In the genomic region with DNA sequence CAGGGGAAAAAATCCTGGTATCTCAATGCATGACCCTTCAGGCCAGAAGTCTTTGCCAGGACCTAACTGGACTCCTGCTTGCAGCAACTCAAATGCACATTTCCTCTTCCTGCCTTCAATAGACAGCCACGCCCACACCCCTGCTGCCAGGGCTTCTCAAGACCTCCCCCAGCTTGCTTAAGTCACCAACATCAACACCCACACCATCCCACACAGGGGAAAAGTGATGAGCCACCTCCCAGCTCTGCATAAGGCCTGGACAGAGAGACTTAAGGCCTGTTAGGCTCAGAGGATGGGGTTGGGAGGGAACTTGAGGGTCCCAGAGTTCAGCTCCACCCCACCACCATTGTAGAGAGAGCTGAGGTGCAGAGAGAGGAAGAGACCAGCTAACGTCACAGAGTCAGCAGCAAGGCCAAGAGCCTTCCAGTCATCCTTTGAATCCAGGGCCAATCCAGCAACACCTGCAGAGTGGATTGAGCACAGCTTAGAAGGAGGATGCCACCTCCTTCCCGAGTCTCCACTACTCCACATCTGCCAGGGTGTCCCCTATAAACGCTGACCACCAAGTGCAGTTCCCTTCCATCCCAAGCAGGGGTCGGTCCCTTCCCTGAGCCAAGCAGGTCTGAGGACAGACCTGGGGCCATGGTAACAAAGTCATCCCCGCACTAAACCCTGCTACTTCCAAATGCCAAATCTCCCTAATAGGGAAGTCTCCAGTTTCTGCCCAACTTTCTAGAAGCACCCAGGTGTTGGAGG, we compare ENCODE assay signal across 8 cellular contexts. TPM values are rescaled to one million over a fixed set of nuclear protein-coding genes. Genes with fewer than 3 reads are reported as not detected.
A peak's percentile ranks its signal among the peaks of the same experiment; 100 is the strongest.
DNase-seq lines count a peak whose midpoint lies in the region; ATAC-seq, FAIRE-seq and TF ChIP-seq lines count a peak whose summit lies in the region.

No MANE protein-coding gene starts in this region.

- H3K9ac ChIP-seq in OCI-LY1 (ENCODE audit: low read length), result peak overlapping the region; percentile 44; the same call in 1 of the 2 replicates

- ATAC-seq in GM19324 (IDR thresholded peaks at IDR 0.05; ENCODE audit: low FRiP score, unreplicated experiment), result peak; percentile 36

- peak; percentile 50 for DNase-seq in activated T-helper 1 cell treated with Interleukin-2 at 50 U/mL for 16 hours (ENCODE audit: low read depth)
- peak; percentile 40 for DNase-seq in globus pallidus (ENCODE audit: low spot score)
- peak; percentile 25 for DNase-seq in small intestine
- DNase-seq in prostate gland (ENCODE audit: low spot score), result no peak
- DNase-seq in NCI-H1048 (lab: John Stamatoyannopoulos, UW), result no peak
- DNase-seq in NCI-H446 (lab: John Stamatoyannopoulos, UW), result no peak

- TF ChIP-seq POLR2A in prostate gland (IDR thresholded peaks at IDR 0.05), result no peak

- peak overlapping the region; percentile 9 for H3K4me3 ChIP-seq in OCI-LY1 (ENCODE audit: low read depth, low read length, poor library complexity, severe bottlenecking)
- no peak overlapping the region for H3K4me3 ChIP-seq in small intestine (ENCODE audit: low read depth in 1 of 2, low read length in 2 of 2)
- no peak overlapping the region for H3K4me3 ChIP-seq in prostate gland

- TF ChIP-seq CTCF in OCI-LY1 (IDR thresholded peaks at IDR 0.05; ENCODE audit: low read length) (no peak), prostate gland (IDR thresholded peaks at IDR 0.05) (no peak)

- H3F3A ChIP-seq in OCI-LY1 (ENCODE audit: insufficient read depth, low read length), result no peaks in the 10 kb centered on the region

- H2AFZ ChIP-seq in OCI-LY1 (ENCODE audit: low read length), result peak overlapping the region; percentile 83; the same call in 1 of the 2 replicates

- H3K4me2 ChIP-seq in OCI-LY1 (ENCODE audit: low read length), result peak overlapping the region; percentile 61

- no peaks in the 10 kb centered on the region for H4K20me1 ChIP-seq in OCI-LY1 (ENCODE audit: insufficient read depth, low read length)

- H3K4me1 ChIP-seq in OCI-LY1 (ENCODE audit: insufficient read depth, low read length, severe bottlenecking) (peaks cover 32% of the 10 kb centered on the region), small intestine (ENCODE audit: control insufficient read depth in 2 of 2, insufficient read depth in 1 of 2, low read depth in 1 of 2, low read length in 1 of 2) (peaks cover 0 to 6% of the 10 kb centered on the region in 2 donors), prostate gland (replicated peaks) (no peaks in the 10 kb centered on the region)

- H3K9me3 ChIP-seq in OCI-LY1 (ENCODE audit: low read length) (no peaks in the 10 kb centered on the region), small intestine (ENCODE audit: control insufficient read depth, low read depth) (no peaks in the 10 kb centered on the region), prostate gland (no peaks in the 10 kb centered on the region)

- no peaks in the 10 kb centered on the region for H3K9me2 ChIP-seq in OCI-LY1 (ENCODE audit: low read depth, low read length)

- H3K79me2 ChIP-seq in OCI-LY1 (ENCODE audit: insufficient read depth, low read length), result no peaks in the 10 kb centered on the region

- 67 to 69% (median 68%) methylated on average over 6 of the region's 6 CpGs for WGBS in small intestine, 3 donors
- WGBS in prostate gland, result 78% methylated on average over 6 of the region's 6 CpGs

- H3K36me3 ChIP-seq in OCI-LY1 (ENCODE audit: insufficient read depth, low read length) (peaks cover 26% of the 10 kb centered on the region; the same call in 1 of the 2 replicates), small intestine (ENCODE audit: control insufficient read depth in 2 of 2, insufficient read depth in 2 of 2, low read length in 2 of 2) (no peaks in the 10 kb centered on the region), prostate gland (no peaks in the 10 kb centered on the region)

- intact Hi-C loops in prostate gland (cut with DNase I), result no loop called here

- H3K27me3 ChIP-seq in OCI-LY1 (ENCODE audit: insufficient read depth, low read length) (no peaks in the 10 kb centered on the region), small intestine (ENCODE audit: control insufficient read depth in 2 of 2, insufficient read depth in 2 of 2, low read length in 2 of 2) (no peaks in the 10 kb centered on the region), prostate gland (replicated peaks; ENCODE audit: insufficient read depth) (no peaks in the 10 kb centered on the region)

- H3K27ac ChIP-seq in OCI-LY1 (ENCODE audit: low read depth, low read length, poor library complexity, severe bottlenecking) (peak overlapping the region; percentile 85), small intestine (ENCODE audit: low read depth in 1 of 2, low read length in 1 of 2) (peak overlapping the region in 1 of 2 donors; percentile 49), prostate gland (no peak overlapping the region)

- FAIRE-seq in small intestine (lab: Jason Lieb, UNC), result no peak

RNA-seq across cellular contexts. Expression of a gene that starts 50.0 kb away (rescaled TPM):
- polyA plus RNA-seq in small intestine, result 10 to 100 TPM in 1 of 3 donors, 1 to 10 TPM in 2; 7.6 to 14.7 (median 8.9) TPM
- total RNA-seq in prostate gland, result 10 to 100 TPM; 18.1 to 39.3 TPM

Comparison
In these comparisons a context has a peak if more than half of its experiments do, and no peak if none do; other contexts are left out.
1. DNase-seq: peak in activated T-helper 1 cell treated with Interleukin-2 at 50 U/mL for 16 hours (single experiment), globus pallidus (single experiment) and small intestine (single experiment); none in prostate gland (single experiment), NCI-H1048 (single experiment) and NCI-H446 (0 of 2).